ENCODE assay signal across 8 cellular contexts in the genomic region with DNA sequence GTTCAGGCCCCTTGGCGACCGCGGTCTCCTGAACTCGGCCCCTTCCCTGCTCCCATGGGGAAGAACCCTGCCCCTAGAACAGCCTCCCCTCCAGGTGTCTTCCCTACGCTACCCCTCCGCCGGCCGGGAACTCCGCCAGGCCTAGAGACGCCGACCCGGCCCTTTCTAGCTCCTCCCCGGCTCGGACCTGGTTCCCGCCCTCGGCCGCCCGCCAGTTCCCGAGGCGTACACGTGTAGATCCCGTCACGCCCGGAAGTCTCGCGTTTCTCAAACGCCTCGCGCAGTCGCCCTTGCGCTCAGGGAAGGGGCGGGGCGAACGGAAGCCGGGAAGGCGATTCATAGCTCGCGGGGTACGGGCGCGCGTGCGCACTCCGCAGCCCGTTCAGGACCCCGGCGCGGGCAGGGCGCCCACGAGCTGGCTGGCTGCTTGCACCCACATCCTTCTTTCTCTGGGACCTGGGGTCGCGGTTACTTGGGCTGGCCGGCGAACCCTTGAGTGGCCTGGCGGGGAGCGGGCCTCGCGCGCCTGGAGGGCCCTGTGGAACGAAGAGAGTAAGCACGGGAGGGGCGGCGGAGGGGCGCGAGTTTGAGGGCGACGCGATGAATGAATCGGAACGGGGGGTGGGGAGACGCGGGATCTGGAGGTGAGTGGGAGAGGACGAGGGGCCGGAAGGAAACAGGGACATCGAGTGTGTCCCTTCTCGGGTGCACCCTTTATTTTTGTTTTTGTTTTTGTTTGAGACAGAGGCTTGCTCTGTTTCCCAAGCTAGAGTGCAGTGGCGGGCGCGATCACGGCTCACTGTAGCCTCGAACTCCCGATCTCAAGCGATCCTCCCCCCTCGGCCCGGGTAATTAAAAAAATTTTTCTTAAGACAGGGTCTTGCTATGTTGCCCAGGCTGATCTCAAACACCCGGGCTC. TPM values are rescaled to one million over a fixed set of nuclear protein-coding genes. Genes with fewer than 3 reads are reported as not detected.
DNase-seq lines count a peak whose midpoint lies in the region; ATAC-seq and TF ChIP-seq lines count a peak whose summit lies in the region.

Gene POP7 (plus strand): TSS at position 369 of the 919 bp plus-strand sequence. CDS start 710 bp downstream, outside the sequence.

- CTCF ChIA-PET in SK-N-SH (lab: Yijun Ruan, JAX): interaction anchor here (0.6 to 17.6 kb wide), 76 partner anchors 10 to 578 kb away, joined by 3 to 344 read pairs (median 5); partner anchors contain the start of genes ACTL6B, EPHB4, EPO and GIGYF1

- 2% methylated on average over 55 of the region's 86 CpGs for WGBS in SK-N-SH (ENCODE audit: low lambda C conversion rate)
- WGBS in suprapubic skin: under 1% methylated on average over 57 of the region's 86 CpGs

- peak within 1 kb of the TSS; percentile 95 for H3K9ac ChIP-seq in SK-N-SH

- TF ChIP-seq CTCF in SK-N-SH (IDR thresholded peaks at IDR 0.05) (no peak), suprapubic skin (IDR thresholded peaks at IDR 0.05) (no peak)

- H3K79me2 ChIP-seq in SK-N-SH (ENCODE audit: insufficient read depth): peaks cover 25% of the 10 kb centered on the region

- peak within 1 kb of the TSS; percentile 95 for H2AFZ ChIP-seq in SK-N-SH (ENCODE audit: low read depth)

- H4K20me1 ChIP-seq in SK-N-SH (ENCODE audit: insufficient read depth): no peaks in the 10 kb centered on the region; the same call in 1 of the 2 replicates

- H3K27ac ChIP-seq in SK-N-SH (ENCODE audit: low read depth in 2 of 2, low read length in 1 of 2) (peak within 1 kb of the TSS; percentile 85 to 89), suprapubic skin (peak within 1 kb of the TSS; percentile 94)

- H3K4me3 ChIP-seq in SK-N-SH (ENCODE audit: low read depth in 2 of 2, low read length in 1 of 2): peak within 1 kb of the TSS; percentile 62 to 92
- H3K4me3 ChIP-seq in suprapubic skin: peak within 1 kb of the TSS; percentile 69

- TF ChIP-seq RAD21 in SK-N-SH (IDR thresholded peaks at IDR 0.05; ENCODE audit: low read length): no peak

- POLR2A ChIA-PET in SK-N-SH (lab: Yijun Ruan, JAX): interaction anchor here (0.7 to 2.3 kb wide), 19 partner anchors 10 to 184 kb away, joined by 3 to 24 read pairs (median 4); partner anchors contain the start of genes EPHB4, EPO, FBXO24 and GIGYF1

- TF ChIP-seq EP300 in SK-N-SH (IDR thresholded peaks at IDR 0.05; ENCODE audit: borderline replicate concordance in 1 of 2, low read depth in 1 of 2, low read length in 1 of 2) (no peak), suprapubic skin (IDR thresholded peaks at IDR 0.05) (no peak)

- ATAC-seq in HG02571 (IDR thresholded peaks at IDR 0.05; ENCODE audit: unreplicated experiment): peak; percentile 91

- H3K9me3 ChIP-seq in SK-N-SH (no peaks in the 10 kb centered on the region), suprapubic skin (no peaks in the 10 kb centered on the region)

- H3K4me1 ChIP-seq in SK-N-SH (ENCODE audit: control insufficient read depth in 1 of 2, insufficient read depth in 2 of 2, low read depth in 1 of 2, low read length in 1 of 2): peaks cover 6 to 14% of the 10 kb centered on the region in 2 experiments; a peak in 2 of 4 replicates
- peaks cover 25% of the 10 kb centered on the region for H3K4me1 ChIP-seq in suprapubic skin

- no peaks in the 10 kb centered on the region for H3K9me2 ChIP-seq in SK-N-SH

- H3F3A ChIP-seq in SK-N-SH (replicated peaks; ENCODE audit: insufficient read depth): peaks cover 8% of the 10 kb centered on the region

- DNase-seq in GM04504 (ENCODE audit: low read depth): peak; percentile 94
- DNase-seq in NCI-H1048 (lab: John Stamatoyannopoulos, UW): peak; percentile 97
- peak; percentile 99 for DNase-seq in SK-N-SH
- DNase-seq in activated naive CD4-positive, alpha-beta T cell treated with anti-CD3 and anti-CD28 coated beads, Interleukin-2, amount 50 U/mL, for 16 hours: peak; percentile 99
- DNase-seq in germinal center (ENCODE audit: low spot score): peak; percentile 96
- DNase-seq in nucleus accumbens (lab: John Stamatoyannopoulos, UW): peak; percentile 36 to 99 (median 92)
- peak; percentile 99 to 100 for DNase-seq in suprapubic skin (ENCODE audit: low spot score in 2 of 2)

- peaks cover 3% of the 10 kb centered on the region; the same call in 1 of the 2 replicates for H3K27me3 ChIP-seq in SK-N-SH (ENCODE audit: insufficient read depth)
- no peaks in the 10 kb centered on the region for H3K27me3 ChIP-seq in suprapubic skin

- TF ChIP-seq POLR2A in suprapubic skin (IDR thresholded peaks at IDR 0.05): peak; percentile 5 to 12

- H3K36me3 ChIP-seq in SK-N-SH (replicated peaks in 1 of 2; ENCODE audit: control insufficient read depth in 1 of 2, insufficient read depth in 2 of 2, low read length in 1 of 2) (peaks cover 0 to 14% of the 10 kb centered on the region in 2 experiments), suprapubic skin (no peaks in the 10 kb centered on the region)

- peak within 1 kb of the TSS; percentile 97 for H3K4me2 ChIP-seq in SK-N-SH

TF ChIP-seq in SK-N-SH, 30 proteins besides CTCF, POLR2A, EP300 and RAD21 (continues in another document):
- TF ChIP-seq CHD2 (IDR thresholded peaks at IDR 0.05; ENCODE audit: low read length, partially characterized antibody): peak; percentile 99
- TF ChIP-seq, protein P1, sequence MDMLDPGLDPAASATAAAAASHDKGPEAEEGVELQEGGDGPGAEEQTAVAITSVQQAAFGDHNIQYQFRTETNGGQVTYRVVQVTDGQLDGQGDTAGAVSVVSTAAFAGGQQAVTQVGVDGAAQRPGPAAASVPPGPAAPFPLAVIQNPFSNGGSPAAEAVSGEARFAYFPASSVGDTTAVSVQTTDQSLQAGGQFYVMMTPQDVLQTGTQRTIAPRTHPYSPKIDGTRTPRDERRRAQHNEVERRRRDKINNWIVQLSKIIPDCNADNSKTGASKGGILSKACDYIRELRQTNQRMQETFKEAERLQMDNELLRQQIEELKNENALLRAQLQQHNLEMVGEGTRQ (IDR thresholded peaks at IDR 0.05; ENCODE audit: borderline replicate concordance, low read depth, low read length): no peak
- TF ChIP-seq FOXJ3 (CRISPR knock-in tag; IDR thresholded peaks at IDR 0.05): no peak
- no peak for TF ChIP-seq GATA2 (CRISPR knock-in tag; IDR thresholded peaks at IDR 0.05)
- peak; percentile 77; the same call in 1 of the 2 replicates for TF ChIP-seq SIN3A (IDR thresholded peaks at IDR 0.05; ENCODE audit: borderline replicate concordance, low read depth, low read length)
- TF ChIP-seq, protein P2, sequence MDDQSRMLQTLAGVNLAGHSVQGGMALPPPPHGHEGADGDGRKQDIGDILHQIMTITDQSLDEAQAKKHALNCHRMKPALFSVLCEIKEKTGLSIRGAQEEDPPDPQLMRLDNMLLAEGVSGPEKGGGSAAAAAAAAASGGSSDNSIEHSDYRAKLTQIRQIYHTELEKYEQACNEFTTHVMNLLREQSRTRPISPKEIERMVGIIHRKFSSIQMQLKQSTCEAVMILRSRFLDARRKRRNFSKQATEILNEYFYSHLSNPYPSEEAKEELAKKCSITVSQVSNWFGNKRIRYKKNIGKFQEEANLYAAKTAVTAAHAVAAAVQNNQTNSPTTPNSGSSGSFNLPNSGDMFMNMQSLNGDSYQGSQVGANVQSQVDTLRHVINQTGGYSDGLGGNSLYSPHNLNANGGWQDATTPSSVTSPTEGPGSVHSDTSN (IDR thresholded peaks at IDR 0.05): no peak
- peak; percentile 93 for TF ChIP-seq MXI1 (IDR thresholded peaks at IDR 0.05; ENCODE audit: low read depth, low read length)
- TF ChIP-seq TAF1 (IDR thresholded peaks at IDR 0.05; ENCODE audit: borderline replicate concordance, low read depth, low read length): peak; percentile 70; the same call in 1 of the 2 replicates
- TF ChIP-seq, protein P3, sequence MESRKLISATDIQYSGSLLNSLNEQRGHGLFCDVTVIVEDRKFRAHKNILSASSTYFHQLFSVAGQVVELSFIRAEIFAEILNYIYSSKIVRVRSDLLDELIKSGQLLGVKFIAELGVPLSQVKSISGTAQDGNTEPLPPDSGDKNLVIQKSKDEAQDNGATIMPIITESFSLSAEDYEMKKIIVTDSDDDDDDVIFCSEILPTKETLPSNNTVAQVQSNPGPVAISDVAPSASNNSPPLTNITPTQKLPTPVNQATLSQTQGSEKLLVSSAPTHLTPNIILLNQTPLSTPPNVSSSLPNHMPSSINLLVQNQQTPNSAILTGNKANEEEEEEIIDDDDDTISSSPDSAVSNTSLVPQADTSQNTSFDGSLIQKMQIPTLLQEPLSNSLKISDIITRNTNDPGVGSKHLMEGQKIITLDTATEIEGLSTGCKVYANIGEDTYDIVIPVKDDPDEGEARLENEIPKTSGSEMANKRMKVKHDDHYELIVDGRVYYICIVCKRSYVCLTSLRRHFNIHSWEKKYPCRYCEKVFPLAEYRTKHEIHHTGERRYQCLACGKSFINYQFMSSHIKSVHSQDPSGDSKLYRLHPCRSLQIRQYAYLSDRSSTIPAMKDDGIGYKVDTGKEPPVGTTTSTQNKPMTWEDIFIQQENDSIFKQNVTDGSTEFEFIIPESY (IDR thresholded peaks at IDR 0.05; ENCODE audit: borderline replicate concordance, low read depth): peak; percentile 99
- TF ChIP-seq NRF1 (IDR thresholded peaks at IDR 0.05; ENCODE audit: low read depth, low read length): peak; percentile 97
- TF ChIP-seq RXRA (IDR thresholded peaks at IDR 0.05; ENCODE audit: borderline replicate concordance, low read depth): no peak
- TF ChIP-seq POLR2AphosphoS5 (IDR thresholded peaks at IDR 0.05; ENCODE audit: low read depth, low read length): peak; percentile 90
- peak; percentile 6; the same call in 1 of the 2 replicates for TF ChIP-seq YY1 (IDR thresholded peaks at IDR 0.05; ENCODE audit: low read depth)
- TF ChIP-seq GABPA (IDR thresholded peaks at IDR 0.05; ENCODE audit: low read depth): no peak; the same call in 1 of the 2 replicates
- TF ChIP-seq, protein P4, sequence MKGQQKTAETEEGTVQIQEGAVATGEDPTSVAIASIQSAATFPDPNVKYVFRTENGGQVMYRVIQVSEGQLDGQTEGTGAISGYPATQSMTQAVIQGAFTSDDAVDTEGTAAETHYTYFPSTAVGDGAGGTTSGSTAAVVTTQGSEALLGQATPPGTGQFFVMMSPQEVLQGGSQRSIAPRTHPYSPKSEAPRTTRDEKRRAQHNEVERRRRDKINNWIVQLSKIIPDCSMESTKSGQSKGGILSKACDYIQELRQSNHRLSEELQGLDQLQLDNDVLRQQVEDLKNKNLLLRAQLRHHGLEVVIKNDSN (IDR thresholded peaks at IDR 0.05; ENCODE audit: borderline replicate concordance, low read depth): peak; percentile 44; the same call in 1 of the 2 replicates
- peak; percentile 68 for TF ChIP-seq NFIC (IDR thresholded peaks at IDR 0.05; ENCODE audit: borderline replicate concordance)
- TF ChIP-seq FOSL2 (IDR thresholded peaks at IDR 0.05; ENCODE audit: borderline replicate concordance, low read depth): no peak

RNA-seq across cellular contexts. Expression of gene POP7, which starts in this region (rescaled TPM):
- 63.8 and 81.8 TPM in 2 replicates for polyA plus RNA-seq in SK-N-SH (2012; rRNA removed)
- polyA plus RNA-seq in SK-N-SH (2012; cell fraction: cytosol; rRNA removed): 46.0 and 60.0 TPM in 2 replicates
- 30.7 and 40.4 TPM in 2 replicates for polyA plus RNA-seq in SK-N-SH (2012; cell fraction: nucleus; rRNA removed)
- total RNA-seq in suprapubic skin: 10 to 100 TPM; 39.4 to 55.8 (median 47.6) TPM

Comparison
In these comparisons a context has a peak if more than half of its experiments do, and no peak if none do; other contexts are left out.
1. Peak in every context shown above with its lines: DNase-seq, ATAC-seq, H3K4me3 ChIP-seq and H3K27ac ChIP-seq.